In genomic region chr10:124172241-124172661, GRCh38 we compare ENCODE assay signal across 24 cellular contexts.
DNase-seq lines count a peak whose midpoint lies in the region; ATAC-seq, FAIRE-seq and TF ChIP-seq lines count a peak whose summit lies in the region.
"Had no signal": no experiment of that assay in that cellular context is flagged by ENCODE, and none has a peak within 500 bp of the region (broad histone marks: within the 10 kb centered on the region; RNA-seq: fewer than 3 reads in every experiment).

No MANE protein-coding gene starts in this region.

- no peak overlapping the region for H3K14ac ChIP-seq in H1 (ENCODE audit: insufficient read length)

- TF ChIP-seq POLR2A in H1 (IDR thresholded peaks at IDR 0.05; ENCODE audit: control extremely low read depth in 1 of 2, low read depth in 2 of 2, low read length in 2 of 2): no peak

- H3K23ac ChIP-seq in H1 (ENCODE audit: insufficient read length): no peak overlapping the region

- H3K4me1 ChIP-seq in H1 (replicated peaks in 1 of 4; ENCODE audit: control insufficient read depth in 3 of 4, insufficient read depth in 4 of 4, low read length in 3 of 4) (no peaks in the 10 kb centered on the region; a peak in 2 of 7 replicates), osteoblast (ENCODE audit: insufficient read depth, low read length) (peaks cover 12% of the 10 kb centered on the region)
- H3K4me1 ChIP-seq: A549 had no signal

- no peak overlapping the region for H2BK120ac ChIP-seq in H1 (replicated peaks; ENCODE audit: low read depth, low read length)

- H3K23me2 ChIP-seq in H1 (ENCODE audit: low read depth, low read length): no peaks in the 10 kb centered on the region

- H2BK15ac ChIP-seq in H1 (ENCODE audit: low read length): no peak overlapping the region

- H4K8ac ChIP-seq in H1 (ENCODE audit: extremely low read depth, insufficient read depth, low read length): no peak overlapping the region

- TF ChIP-seq RAD21 in H1 (IDR thresholded peaks at IDR 0.05 in 1 of 2, conservative IDR thresholded peaks at IDR 0.05 in 1 of 2; ENCODE audit: low read depth in 2 of 2, low read length in 2 of 2): no peak

- WGBS in H1 (ENCODE audit: extremely low coverage in 1 of 2, insufficient coverage in 1 of 2, insufficient read length in 1 of 2, insufficient replicate concordance in 2 of 2, low coverage in 1 of 2, low lambda C conversion rate in 2 of 2, missing lambda C conversion rate in 1 of 2), 2 experiments: 78% methylated on average over 12 of the region's 14 CpGs; no CpG with 5 or more reads in 1 of the 2 experiments

- H3K79me2 ChIP-seq in H1 (ENCODE audit: control insufficient read depth in 1 of 2, insufficient read depth in 2 of 2, low read length in 2 of 2) (no peaks in the 10 kb centered on the region), osteoblast (ENCODE audit: insufficient read depth, low read length) (no peaks in the 10 kb centered on the region)

- 0 out of 2 replicates have a peak overlapping the region, but pooled peaks have one; percentile 50 for H2BK12ac ChIP-seq in H1 (ENCODE audit: low read depth, low read length)

- H3K27me3 ChIP-seq in H1 (replicated peaks in 1 of 4; ENCODE audit: control insufficient read depth in 3 of 4, extremely low read depth in 1 of 4, insufficient read depth in 3 of 4, low read length in 3 of 4): no peaks in the 10 kb centered on the region
- peaks cover 8% of the 10 kb centered on the region for H3K27me3 ChIP-seq in osteoblast (ENCODE audit: insufficient read depth, low read length)
- H3K27me3 ChIP-seq: BLaER1 had no signal

- H3K36me3 ChIP-seq in H1 (ENCODE audit: control insufficient read depth in 2 of 4, insufficient read depth in 4 of 4, low read length in 3 of 4): no peaks in the 10 kb centered on the region
- H3K36me3 ChIP-seq in osteoblast (ENCODE audit: insufficient read depth, low read length): no peaks in the 10 kb centered on the region
- H3K36me3 ChIP-seq: BLaER1 had no signal

- H3K36me3 Mint-ChIP-seq in CD14-positive monocyte: no peaks in the 10 kb centered on the region
- H3K36me3 Mint-ChIP-seq: CD8-positive, alpha-beta T cell had no signal

- intact Hi-C loops in CD14-positive monocyte (cut with micrococcal nuclease): no loop called here

- H3K4me2 ChIP-seq in H1 (ENCODE audit: insufficient read depth in 1 of 2, low read depth in 2 of 2, low read length in 2 of 2) (no peak overlapping the region), osteoblast (ENCODE audit: insufficient read depth, low read length) (no peak overlapping the region)
- H3K4me2 ChIP-seq: A549, BLaER1 had no signal

- TF ChIP-seq CTCF in CD14-positive monocyte (IDR thresholded peaks at IDR 0.05) (no peak), H1 (IDR thresholded peaks at IDR 0.05; ENCODE audit: control extremely low read depth in 1 of 3, insufficient read depth in 1 of 3, low read depth in 1 of 3, low read length in 3 of 3) (no peak), osteoblast (IDR thresholded peaks at IDR 0.05; ENCODE audit: extremely low read depth, low read depth, low read length) (no peak)

- no peak for TF ChIP-seq EP300 in H1 (IDR thresholded peaks at IDR 0.05; ENCODE audit: borderline replicate concordance in 1 of 2, low read depth in 2 of 2, low read length in 2 of 2)

- no peak overlapping the region for H3K4me3 Mint-ChIP-seq in CD14-positive monocyte
- H3K4me3 Mint-ChIP-seq: CD8-positive, alpha-beta T cell had no signal

- H3K18ac ChIP-seq in H1 (ENCODE audit: extremely low read depth, low read length): no peak overlapping the region

- DNase-seq in CD14-positive monocyte (ENCODE audit: low spot score) (peak; percentile 17), NCI-H2171 (lab: John Stamatoyannopoulos, UW) (peak; percentile 35), H1 (ENCODE audit: low read depth in 1 of 2, low spot score in 2 of 2) (no peak), osteoblast (ENCODE audit: insufficient read length, low spot score, missing footprints) (peak; percentile 73), NCI-H510A (lab: John Stamatoyannopoulos, UW) (no peak), NCI-H1436 (lab: John Stamatoyannopoulos, UW) (no peak), DMS79 treated with DMSO at 0.1 percent for 48 hours (lab: John Stamatoyannopoulos, UW) (no peak)
- DNase-seq: Calu3, DMS53, KBM-7, NCI-H1105, NCI-H1694 treated with DMSO at 0.1 percent for 48 hours, NCI-H446 treated with DMSO at 0.1 percent for 48 hours, NCI-H748 treated with DMSO at 0.1 percent for 48 hours had no signal

- peaks cover 0 to 8% (median 2%) of the 10 kb centered on the region in 7 donors for H3K9me3 Mint-ChIP-seq in CD14-positive monocyte
- H3K9me3 Mint-ChIP-seq: CD8-positive, alpha-beta T cell had no signal

- peaks cover 14% of the 10 kb centered on the region for H3K4me1 Mint-ChIP-seq in CD14-positive monocyte

- FAIRE-seq in H1 (lab: Jason Lieb, UNC): no peak
- FAIRE-seq: A549, GM12892, H54, HepG2, RCC 7860 had no signal

- H3K27me3 Mint-ChIP-seq in CD14-positive monocyte (ENCODE audit: low read depth in 3 of 3): peaks cover 21 to 33% (median 26%) of the 10 kb centered on the region in 3 donors

- no peak overlapping the region for H3K56ac ChIP-seq in H1 (replicated peaks; ENCODE audit: insufficient read length, low read depth, low read length)

- no peaks in the 10 kb centered on the region for H3K79me1 ChIP-seq in H1 (ENCODE audit: low read depth, low read length)

- no peak overlapping the region for H3K27ac Mint-ChIP-seq in CD14-positive monocyte
- H3K27ac Mint-ChIP-seq: CD8-positive, alpha-beta T cell had no signal

- POLR2A ChIA-PET in H1 (lab: Charles Lee; ENCODE audit: partially characterized antibody): no interaction called here

- no peak overlapping the region for H2AFZ ChIP-seq in H1 (ENCODE audit: low read length)
- H2AFZ ChIP-seq in osteoblast (ENCODE audit: low read length): no peak overlapping the region

- no peak overlapping the region for H2AK5ac ChIP-seq in H1 (ENCODE audit: low read depth, low read length)

- H4K20me1 ChIP-seq in H1 (replicated peaks in 1 of 2; ENCODE audit: control insufficient read depth in 1 of 2, insufficient read depth in 2 of 2, low read length in 2 of 2): no peaks in the 10 kb centered on the region
- H4K20me1 ChIP-seq in osteoblast (ENCODE audit: insufficient read depth, low read length): no peaks in the 10 kb centered on the region
- H4K20me1 ChIP-seq: BLaER1 had no signal

- CTCF ChIA-PET in H1 (lab: Charles Lee; ENCODE audit: partially characterized antibody): interaction anchor here (1.1 to 4.2 kb wide), 6 partner anchors 21 to 214 kb away, joined by 3 to 20 read pairs (median 4); no protein-coding TSS in a partner anchor

- H2BK5ac ChIP-seq in H1 (ENCODE audit: low read depth, low read length): no peak overlapping the region

- H3K4ac ChIP-seq in H1 (replicated peaks; ENCODE audit: insufficient read length, low read depth, low read length): no peak overlapping the region

- H3K9ac ChIP-seq in H1 (replicated peaks in 1 of 4; ENCODE audit: extremely low read depth in 1 of 4, low read depth in 3 of 4, low read length in 3 of 4): no peak overlapping the region
- H3K9ac ChIP-seq: BLaER1 had no signal

- H4K91ac ChIP-seq in H1 (replicated peaks; ENCODE audit: insufficient read length, low read length): no peak overlapping the region

- H3K27ac ChIP-seq in H1 (ENCODE audit: low read depth, low read length) (no peak overlapping the region), osteoblast (ENCODE audit: low read depth, low read length) (no peak overlapping the region)
- H3K27ac ChIP-seq: A549, BLaER1, SK-N-MC had no signal

- no peak overlapping the region for H3K4me3 ChIP-seq in H1 (ENCODE audit: extremely low read depth in 1 of 4, insufficient read depth in 2 of 4, low read depth in 3 of 4, low read length in 4 of 4)
- no peak overlapping the region for H3K4me3 ChIP-seq in osteoblast (ENCODE audit: insufficient read depth, low read length)
- H3K4me3 ChIP-seq: A549, BLaER1, SK-N-MC had no signal

- ATAC-seq in GM18873 (IDR thresholded peaks at IDR 0.05; ENCODE audit: low FRiP score, unreplicated experiment): no peak
- ATAC-seq: A549; CD8-positive, alpha-beta T cell; HepG2; Right ventricle myocardium inferior had no signal

- H3K9me3 ChIP-seq in H1 (ENCODE audit: insufficient read depth in 2 of 2, low read depth in 1 of 2, low read length in 1 of 2): no peaks in the 10 kb centered on the region
- no peaks in the 10 kb centered on the region for H3K9me3 ChIP-seq in osteoblast (ENCODE audit: low read depth, low read length)
- H3K9me3 ChIP-seq: A549, BLaER1 had no signal

- no peak overlapping the region for H4K5ac ChIP-seq in H1 (ENCODE audit: insufficient read length, low read depth, low read length)

- H2BK20ac ChIP-seq in H1 (ENCODE audit: low read length): no peak overlapping the region

TF ChIP-seq in H1, 55 proteins besides CTCF, POLR2A, EP300 and RAD21:
- no peak for TF ChIP-seq EGR1 (IDR thresholded peaks at IDR 0.05; ENCODE audit: borderline replicate concordance, low read depth, low read length)
- TF ChIP-seq GTF2F1 (IDR thresholded peaks at IDR 0.05; ENCODE audit: borderline replicate concordance, low read depth, low read length): no peak
- no peak for TF ChIP-seq ASH2L (IDR thresholded peaks at IDR 0.05; ENCODE audit: low read length)
- TF ChIP-seq TCF12 (IDR thresholded peaks at IDR 0.05; ENCODE audit: low read depth, low read length): no peak
- no peak for TF ChIP-seq BRCA1 (IDR thresholded peaks at IDR 0.05; ENCODE audit: low read depth, low read length)
- no peak for TF ChIP-seq SIN3A (conservative IDR thresholded peaks at IDR 0.05 in 1 of 2, IDR thresholded peaks at IDR 0.05 in 1 of 2; ENCODE audit: low read depth in 1 of 2, low read length in 2 of 2)
- no peak for TF ChIP-seq JUN (IDR thresholded peaks at IDR 0.05; ENCODE audit: low read depth, low read length)
- no peak for TF ChIP-seq CBX8 (IDR thresholded peaks at IDR 0.05; ENCODE audit: borderline replicate concordance, low read depth, low read length)
- TF ChIP-seq KDM4A (IDR thresholded peaks at IDR 0.05; ENCODE audit: low read depth, low read length, severe bottlenecking): no peak

Comparison
In these comparisons a context has a peak if more than half of its experiments do, and no peak if none do; other contexts are left out.
1. DNase-seq: peak in CD14-positive monocyte (single experiment), NCI-H2171 (single experiment) and osteoblast (single experiment); none in H1 (0 of 2), NCI-H510A (single experiment), NCI-H1436 (single experiment) and DMS79 treated with DMSO at 0.1 percent for 48 hours (single experiment).